In genomic region chr7:108310351-108310750, GRCh38 we compare ENCODE assay signal across 16 cellular contexts.
DNase-seq lines count a peak whose midpoint lies in the region; ATAC-seq and TF ChIP-seq lines count a peak whose summit lies in the region.
"Had no signal": no experiment of that assay in that cellular context is flagged by ENCODE, and none has a peak within 500 bp of the region (broad histone marks: within the 10 kb centered on the region; RNA-seq: fewer than 3 reads in every experiment).

No MANE protein-coding gene starts in this region.

- no peak overlapping the region for H3K4me3 ChIP-seq in choroid plexus epithelial cell (ENCODE audit: low read depth, low read length)
- H3K4me3 ChIP-seq: GM23338 had no signal

- no peak for ATAC-seq in GM19467 (IDR thresholded peaks at IDR 0.05; ENCODE audit: unreplicated experiment)
- no peak for ATAC-seq in stimulated activated naive B cell treated with anti-CD40 and anti-IgM and Interleukin-4, amounts not matched to agents 10 μg/mL and 1 μg/mL and 100 μg/mL, for 72 hours (replicated peaks)
- no peak for ATAC-seq in activated T-helper 17 cell treated with anti-CD3 and anti-CD28 coated beads, Interleukin-2, amount 50 U/mL, for 72 hours (replicated peaks)
- ATAC-seq: GM23338; naive thymus-derived CD8-positive, alpha-beta T cell; PC-3 had no signal

- H3K36me3 Mint-ChIP-seq in stimulated activated naive B cell treated with anti-CD40 and anti-IgM and Interleukin-4, amounts not matched to agents 10 μg/mL and 1 μg/mL and 100 μg/mL, for 72 hours: no peaks in the 10 kb centered on the region
- no peaks in the 10 kb centered on the region for H3K36me3 Mint-ChIP-seq in activated T-helper 17 cell treated with anti-CD3 and anti-CD28 coated beads, Interleukin-2, amount 50 U/mL, for 72 hours (ENCODE audit: low read depth)
- H3K36me3 Mint-ChIP-seq: CD4-positive, CD25-positive, alpha-beta regulatory T cell had no signal

- peak; percentile 24 for DNase-seq in RPMI7951 (ENCODE audit: low read depth)
- peak; percentile 78 for DNase-seq in choroid plexus epithelial cell (ENCODE audit: low read depth)
- DNase-seq in iris pigment epithelial cell (ENCODE audit: low read depth): peak; percentile 70
- DNase-seq in HT-29 (ENCODE audit: low spot score): no peak
- DNase-seq in stimulated activated naive B cell treated with anti-CD40 and anti-IgM and Interleukin-4, amounts not matched to agents 10 μg/mL and 1 μg/mL and 100 μg/mL, for 72 hours: no peak
- DNase-seq: activated CD4-positive, alpha-beta T cell treated with anti-CD3 and anti-CD28 coated beads, Interleukin-2, amount 50 U/mL, for 4 hours; amniotic stem cell; CD4-positive, CD25-positive, alpha-beta regulatory T cell; Kasumi-1; naive thymus-derived CD8-positive, alpha-beta T cell; NCI-H510A; PC-3 had no signal

- peaks cover 12 to 13% of the 10 kb centered on the region in 2 donors for H3K4me1 Mint-ChIP-seq in stimulated activated naive B cell treated with anti-CD40 and anti-IgM and Interleukin-4, amounts not matched to agents 10 μg/mL and 1 μg/mL and 100 μg/mL, for 72 hours
- H3K4me1 Mint-ChIP-seq in activated T-helper 17 cell treated with anti-CD3 and anti-CD28 coated beads, Interleukin-2, amount 50 U/mL, for 72 hours: no peaks in the 10 kb centered on the region
- H3K4me1 Mint-ChIP-seq: CD4-positive, CD25-positive, alpha-beta regulatory T cell had no signal

- H3K27ac Mint-ChIP-seq in stimulated activated naive B cell treated with anti-CD40 and anti-IgM and Interleukin-4, amounts not matched to agents 10 μg/mL and 1 μg/mL and 100 μg/mL, for 72 hours: no peak overlapping the region
- no peak overlapping the region for H3K27ac Mint-ChIP-seq in activated T-helper 17 cell treated with anti-CD3 and anti-CD28 coated beads, Interleukin-2, amount 50 U/mL, for 72 hours
- H3K27ac Mint-ChIP-seq: CD4-positive, CD25-positive, alpha-beta regulatory T cell; dendritic cell treated with granulocyte-macrophage colony-stimulating factor and Interleukin-4, amounts not matched to agents 40 ng/mL and 50 ng/mL, for 4 days; GM23338; naive thymus-derived CD8-positive, alpha-beta T cell had no signal

- peaks cover 0 to 3% of the 10 kb centered on the region in 2 donors for H3K27me3 Mint-ChIP-seq in stimulated activated naive B cell treated with anti-CD40 and anti-IgM and Interleukin-4, amounts not matched to agents 10 μg/mL and 1 μg/mL and 100 μg/mL, for 72 hours
- H3K27me3 Mint-ChIP-seq in activated T-helper 17 cell treated with anti-CD3 and anti-CD28 coated beads, Interleukin-2, amount 50 U/mL, for 72 hours: peaks cover 9% of the 10 kb centered on the region
- H3K27me3 Mint-ChIP-seq: CD4-positive, CD25-positive, alpha-beta regulatory T cell; naive thymus-derived CD8-positive, alpha-beta T cell had no signal

- no peak for TF ChIP-seq CTCF in choroid plexus epithelial cell (conservative IDR thresholded peaks at IDR 0.05; ENCODE audit: low read depth, low read length)

- H3K9me3 Mint-ChIP-seq in stimulated activated naive B cell treated with anti-CD40 and anti-IgM and Interleukin-4, amounts not matched to agents 10 μg/mL and 1 μg/mL and 100 μg/mL, for 72 hours: no peaks in the 10 kb centered on the region
- H3K9me3 Mint-ChIP-seq in activated T-helper 17 cell treated with anti-CD3 and anti-CD28 coated beads, Interleukin-2, amount 50 U/mL, for 72 hours: no peaks in the 10 kb centered on the region
- H3K9me3 Mint-ChIP-seq: CD4-positive, CD25-positive, alpha-beta regulatory T cell; dendritic cell treated with granulocyte-macrophage colony-stimulating factor and Interleukin-4, amounts not matched to agents 40 ng/mL and 50 ng/mL, for 4 days; GM23338; naive thymus-derived CD8-positive, alpha-beta T cell had no signal

- H3K4me3 Mint-ChIP-seq in stimulated activated naive B cell treated with anti-CD40 and anti-IgM and Interleukin-4, amounts not matched to agents 10 μg/mL and 1 μg/mL and 100 μg/mL, for 72 hours: no peak overlapping the region
- H3K4me3 Mint-ChIP-seq in activated T-helper 17 cell treated with anti-CD3 and anti-CD28 coated beads, Interleukin-2, amount 50 U/mL, for 72 hours: no peak overlapping the region
- H3K4me3 Mint-ChIP-seq: CD4-positive, CD25-positive, alpha-beta regulatory T cell; dendritic cell treated with granulocyte-macrophage colony-stimulating factor and Interleukin-4, amounts not matched to agents 40 ng/mL and 50 ng/mL, for 4 days; GM23338; naive thymus-derived CD8-positive, alpha-beta T cell had no signal

Comparison
In these comparisons a context has a peak if more than half of its experiments do, and no peak if none do; other contexts are left out.
1. DNase-seq: peak in RPMI7951 (single experiment), choroid plexus epithelial cell (single experiment) and iris pigment epithelial cell (single experiment); none in HT-29 (single experiment) and stimulated activated naive B cell treated with anti-CD40 and anti-IgM and Interleukin-4, amounts not matched to agents 10 μg/mL and 1 μg/mL and 100 μg/mL, for 72 hours (single experiment).